8 cellular contexts compared by ENCODE assay signal in genomic region chr7:12389089-12389700, GRCh38. TPM values are rescaled to one million over a fixed set of nuclear protein-coding genes. Genes with fewer than 3 reads are reported as not detected.
DNase-seq lines count a peak whose midpoint lies in the region; TF ChIP-seq lines count a peak whose summit lies in the region.

No MANE protein-coding gene starts in this region.

- H3K4me2 ChIP-seq in GM23248 (ENCODE audit: unreplicated experiment) (no peak overlapping the region), OCI-LY1 (ENCODE audit: low read length) (no peak overlapping the region)

- no peaks in the 10 kb centered on the region for H3K9me2 ChIP-seq in GM23248 (ENCODE audit: insufficient read depth)
- H3K9me2 ChIP-seq in OCI-LY1 (ENCODE audit: low read depth, low read length), result no peaks in the 10 kb centered on the region

- H3K9me3 ChIP-seq in GM23248 (ENCODE audit: low read depth) (no peaks in the 10 kb centered on the region), OCI-LY1 (ENCODE audit: low read length) (no peaks in the 10 kb centered on the region)

- H3K4me3 ChIP-seq in GM23248, result no peak overlapping the region
- no peak overlapping the region for H3K4me3 ChIP-seq in OCI-LY1 (ENCODE audit: low read depth, low read length, poor library complexity, severe bottlenecking)

- no peak overlapping the region for H2AFZ ChIP-seq in GM23248
- H2AFZ ChIP-seq in OCI-LY1 (ENCODE audit: low read length), result no peak overlapping the region

- H3K4me1 ChIP-seq in GM23248 (ENCODE audit: insufficient read depth) (no peaks in the 10 kb centered on the region), OCI-LY1 (ENCODE audit: insufficient read depth, low read length, severe bottlenecking) (no peaks in the 10 kb centered on the region)

- DNase-seq in stimulated activated CD4-positive, alpha-beta T cell treated with anti-CD3 and anti-CD28 coated beads, Interleukin-15, amount 100 ng/mL, for 24 hours, result peak; percentile 34
- no peak for DNase-seq in stimulated activated CD4-positive, alpha-beta T cell treated with anti-CD3 and anti-CD28 coated beads, Interleukin-12 subunit alpha, Interleukin-12 subunit beta, amount 100 ng/mL, for 4 hours
- peak; percentile 77 for DNase-seq in GM23248
- peak; percentile 17 for DNase-seq in HuH-7.5 (ENCODE audit: low spot score)
- DNase-seq in activated naive CD8-positive, alpha-beta T cell treated with anti-CD3 and anti-CD28 coated beads, Interleukin-2, amount 50 U/mL, for 16 hours (ENCODE audit: low read depth, low spot score), result peak; percentile 1
- peak; percentile 74 for DNase-seq in iPS DF 4.7 (ENCODE audit: extremely low read depth, low spot score)
- peak; percentile 41 for DNase-seq in stimulated activated CD8-positive, alpha-beta memory T cell treated with anti-CD3 and anti-CD28 coated beads, Interleukin-4, amount 100 ng/mL, for 48 hours

- peak; percentile 84 for TF ChIP-seq CTCF in OCI-LY1 (IDR thresholded peaks at IDR 0.05; ENCODE audit: low read length)

- WGBS in GM23248 (ENCODE audit: low coverage in 1 of 2, low lambda C conversion rate in 2 of 2, missing lambda C conversion rate in 2 of 2), 2 experiments, result 45 to 47% methylated on average over 1 of the region's 1 CpG

- H3K9ac ChIP-seq in GM23248 (no peak overlapping the region), OCI-LY1 (ENCODE audit: low read length) (no peak overlapping the region)

- H3K27ac ChIP-seq in GM23248 (no peak overlapping the region), OCI-LY1 (ENCODE audit: low read depth, low read length, poor library complexity, severe bottlenecking) (no peak overlapping the region)

- no peaks in the 10 kb centered on the region for H3F3A ChIP-seq in GM23248 (ENCODE audit: insufficient read depth)
- H3F3A ChIP-seq in OCI-LY1 (ENCODE audit: insufficient read depth, low read length), result no peaks in the 10 kb centered on the region

- no peaks in the 10 kb centered on the region for H3K36me3 ChIP-seq in GM23248 (ENCODE audit: low read depth)
- H3K36me3 ChIP-seq in OCI-LY1 (ENCODE audit: insufficient read depth, low read length), result no peaks in the 10 kb centered on the region

- in situ Hi-C loops in GM23248 (cut with MboI), result no loop called here

- H4K20me1 ChIP-seq in GM23248 (ENCODE audit: insufficient read depth), result no peaks in the 10 kb centered on the region
- no peaks in the 10 kb centered on the region for H4K20me1 ChIP-seq in OCI-LY1 (ENCODE audit: insufficient read depth, low read length)

- no peaks in the 10 kb centered on the region for H3K79me2 ChIP-seq in GM23248 (ENCODE audit: insufficient read depth)
- H3K79me2 ChIP-seq in OCI-LY1 (ENCODE audit: insufficient read depth, low read length), result no peaks in the 10 kb centered on the region

- H3K27me3 ChIP-seq in GM23248 (replicated peaks; ENCODE audit: insufficient read depth), result no peaks in the 10 kb centered on the region; the same call in none of the 2 replicates
- H3K27me3 ChIP-seq in OCI-LY1 (ENCODE audit: insufficient read depth, low read length), result no peaks in the 10 kb centered on the region

RNA-seq across cellular contexts. Expression of gene VWDE, which starts 14.5 kb away (rescaled TPM):
- total RNA-seq in GM23248 (2014; rRNA removed; shearing (Covaris generic)), result not detected in 2 replicates
- 0.05 TPM in 1 of 2 replicates, not detected in the other for polyA plus RNA-seq in GM23248 (2016; fragmentation: Nextera tagmentation; extraction: Ambion mirVana)
